ENCODE assay signal across 8 cellular contexts in the genomic region with DNA sequence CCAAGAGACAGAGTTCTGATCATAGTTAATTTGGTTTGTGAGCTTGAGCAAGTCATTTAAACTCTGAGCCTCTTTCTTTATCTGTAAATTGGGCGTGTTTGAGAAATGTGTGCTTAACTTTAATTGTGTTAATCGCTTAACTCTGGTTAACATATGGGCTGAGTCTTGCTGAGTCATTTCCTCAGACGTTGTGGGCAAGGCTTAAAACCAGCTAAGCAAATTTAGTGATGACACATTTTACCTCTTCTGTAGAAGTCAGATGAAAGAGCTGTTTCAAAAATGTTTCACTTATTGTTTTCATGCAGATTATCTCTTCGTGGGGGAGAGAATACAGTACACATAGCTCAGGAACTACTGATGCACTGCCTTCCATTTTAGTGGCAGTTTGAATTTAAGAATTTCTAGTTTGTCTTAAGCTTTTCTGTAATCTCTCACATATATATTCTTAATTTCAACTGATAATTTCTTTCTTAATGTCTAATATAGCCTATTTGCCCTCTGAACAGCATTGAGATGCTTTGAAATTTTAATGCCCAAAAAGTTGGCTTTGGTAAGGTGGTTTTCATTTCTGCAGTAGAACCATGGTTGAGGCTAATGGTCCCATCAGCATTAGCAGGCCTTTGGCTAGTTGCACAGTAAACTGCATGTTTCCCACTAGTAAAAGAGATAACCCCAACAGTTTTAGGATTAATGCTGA. TPM values are rescaled to one million over a fixed set of nuclear protein-coding genes. Genes with fewer than 3 reads are reported as not detected.
DNase-seq lines count a peak whose midpoint lies in the region; ATAC-seq and TF ChIP-seq lines count a peak whose summit lies in the region.

No MANE protein-coding gene starts in this region.

- H4K20me1 ChIP-seq in MM.1S (ENCODE audit: insufficient read depth, low read length): no peaks in the 10 kb centered on the region

- peaks cover 27% of the 10 kb centered on the region for H3F3A ChIP-seq in MM.1S (ENCODE audit: insufficient read depth, low read length)

- H3K36me3 ChIP-seq in HEK293 (ENCODE audit: control insufficient read depth in 2 of 2, insufficient read depth in 1 of 2, low read length in 2 of 2): peaks cover 0 to 3% of the 10 kb centered on the region in 2 experiments; a peak in 2 of 3 replicates
- no peaks in the 10 kb centered on the region; the same call in 1 of the 2 replicates for H3K36me3 ChIP-seq in MM.1S (replicated peaks; ENCODE audit: insufficient read depth, low read length)
- no peaks in the 10 kb centered on the region for H3K36me3 ChIP-seq in thyroid gland

- peak overlapping the region; percentile 33 for H3K4me3 Mint-ChIP-seq in activated CD8-positive, alpha-beta T cell treated with anti-CD3 and anti-CD28 coated beads, Interleukin-2, amount 10 ng/mL, durations not matched to agents 7 days and 5 days

- H3K9me3 ChIP-seq in HEK293 (ENCODE audit: control insufficient read depth, insufficient read depth, low read depth, low read length) (no peaks in the 10 kb centered on the region), MM.1S (replicated peaks; ENCODE audit: insufficient read depth, low read length) (no peaks in the 10 kb centered on the region), thyroid gland (no peaks in the 10 kb centered on the region)

- H3K9me2 ChIP-seq in MM.1S (replicated peaks; ENCODE audit: insufficient read depth, low read length): no peaks in the 10 kb centered on the region

- H3K4me1 ChIP-seq in HEK293 (ENCODE audit: control insufficient read depth, insufficient read depth, low read length): 0 out of 2 replicates have a peak, but pooled peaks cover 3% of the 10 kb centered on the region
- peaks cover 20% of the 10 kb centered on the region for H3K4me1 ChIP-seq in MM.1S (ENCODE audit: low read length)
- peaks cover 19 to 36% of the 10 kb centered on the region in 2 donors for H3K4me1 ChIP-seq in thyroid gland

- DNase-seq in activated T-cell treated with anti-CD3 and anti-CD28 coated beads for 1 hour (ENCODE audit: low read depth) (peak; percentile 6), MM.1S (peak; percentile 92), glomerular endothelial cell (ENCODE audit: extremely low read depth, low read depth, low spot score) (peak; percentile 71), thyroid gland (no peak)
- DNase-seq in activated T-cell treated with anti-CD3 and anti-CD28 coated beads, Interleukin-2, amount 50 U/mL, for 1 hour: no peak
- DNase-seq in activated CD8-positive, alpha-beta T cell treated with anti-CD3 and anti-CD28 coated beads, Interleukin-2, amount 10 ng/mL, durations not matched to agents 7 days and 5 days: peak; percentile 72
- DNase-seq in stimulated activated CD4-positive, alpha-beta T cell treated with anti-CD3 and anti-CD28 coated beads, TNF-alpha, amount 100 ng/mL, for 24 hours (ENCODE audit: low read depth in 3 of 3): peak; percentile 15 to 34 (median 16)

- TF ChIP-seq CTCF in HEK293 (tag by site-specific recombination; IDR thresholded peaks at IDR 0.05) (no peak), MM.1S (IDR thresholded peaks at IDR 0.05; ENCODE audit: low read length) (no peak), thyroid gland (IDR thresholded peaks at IDR 0.05) (no peak)

- H3K27me3 ChIP-seq in MM.1S (replicated peaks; ENCODE audit: insufficient read depth, low read length) (no peaks in the 10 kb centered on the region), thyroid gland (no peaks in the 10 kb centered on the region)

- H3K79me2 ChIP-seq in MM.1S (ENCODE audit: low read length): peaks cover 90% of the 10 kb centered on the region

- POLR2A ChIA-PET in HEK293 (lab: Yijun Ruan, JAX): no interaction called here
- POLR2A ChIA-PET in activated CD8-positive, alpha-beta T cell treated with anti-CD3 and anti-CD28 coated beads, Interleukin-2, amount 10 ng/mL, durations not matched to agents 7 days and 5 days (lab: Charles Lee): interaction anchor here (0.6 to 2.0 kb wide), 3 partner anchors 18 to 35 kb away, joined by 3 to 15 read pairs (median 4); a partner anchor contains a TSS

- H3K4me3 ChIP-seq in HEK293 (ENCODE audit: low read depth, low read length) (no peak overlapping the region), MM.1S (ENCODE audit: low read length) (peak overlapping the region; percentile 33), thyroid gland (replicated peaks in 1 of 3) (no peak overlapping the region)

- no peak overlapping the region for H2AFZ ChIP-seq in MM.1S (ENCODE audit: low read length)

- peak; percentile 86 for ATAC-seq in activated CD8-positive, alpha-beta T cell treated with anti-CD3 and anti-CD28 coated beads, Interleukin-2, amount 10 ng/mL, durations not matched to agents 7 days and 5 days

- peaks cover 19% of the 10 kb centered on the region for H3K36me3 Mint-ChIP-seq in activated CD8-positive, alpha-beta T cell treated with anti-CD3 and anti-CD28 coated beads, Interleukin-2, amount 10 ng/mL, durations not matched to agents 7 days and 5 days (ENCODE audit: low read depth)

- no peak for TF ChIP-seq POLR2A in thyroid gland (IDR thresholded peaks at IDR 0.05)

- peaks cover 46% of the 10 kb centered on the region for H3K4me1 Mint-ChIP-seq in activated CD8-positive, alpha-beta T cell treated with anti-CD3 and anti-CD28 coated beads, Interleukin-2, amount 10 ng/mL, durations not matched to agents 7 days and 5 days (ENCODE audit: low read depth)

- H3K9ac ChIP-seq in MM.1S (ENCODE audit: low read length): peak overlapping the region; percentile 35

- H3K27ac Mint-ChIP-seq in activated CD8-positive, alpha-beta T cell treated with anti-CD3 and anti-CD28 coated beads, Interleukin-2, amount 10 ng/mL, durations not matched to agents 7 days and 5 days: peak overlapping the region; percentile 74

- WGBS in thyroid gland, 2 donors: 37 to 42% methylated on average over 4 of the region's 4 CpGs

- no peaks in the 10 kb centered on the region for H3K27me3 Mint-ChIP-seq in activated CD8-positive, alpha-beta T cell treated with anti-CD3 and anti-CD28 coated beads, Interleukin-2, amount 10 ng/mL, durations not matched to agents 7 days and 5 days (ENCODE audit: low read depth)

- CTCF ChIA-PET in HEK293 (lab: Yijun Ruan, JAX): interaction anchor here (0.6 to 0.9 kb wide), 4 partner anchors 19 to 509 kb away, joined by 3 to 4 read pairs (median 3); no protein-coding TSS in a partner anchor
- CTCF ChIA-PET in activated CD8-positive, alpha-beta T cell treated with anti-CD3 and anti-CD28 coated beads, Interleukin-2, amount 10 ng/mL, durations not matched to agents 7 days and 5 days (lab: Charles Lee): interaction anchor here (0.9 to 1.9 kb wide), 6 partner anchors 9 to 116 kb away, joined by 3 to 7 read pairs (median 4); no protein-coding TSS in a partner anchor

- no peak overlapping the region for H3K27ac ChIP-seq in HEK293 (ENCODE audit: extremely low read depth, low read depth, low read length)
- peak overlapping the region; percentile 73 for H3K27ac ChIP-seq in MM.1S (ENCODE audit: low read length)
- peak overlapping the region in 1 of 3 donors; percentile 14 for H3K27ac ChIP-seq in thyroid gland

- H3K4me2 ChIP-seq in MM.1S (ENCODE audit: low read depth, low read length): peak overlapping the region; percentile 79

- no peaks in the 10 kb centered on the region for H3K9me3 Mint-ChIP-seq in activated CD8-positive, alpha-beta T cell treated with anti-CD3 and anti-CD28 coated beads, Interleukin-2, amount 10 ng/mL, durations not matched to agents 7 days and 5 days (ENCODE audit: insufficient read depth)

- intact Hi-C loops in thyroid gland (cut with DNase I): no loop called here

TF ChIP-seq in HEK293, 187 proteins besides CTCF, POLR2A, EP300 and RAD21 (continues in another document):
- TF ChIP-seq GLIS1 (tag by site-specific recombination; IDR thresholded peaks at IDR 0.05) (peak; percentile 8; the same call in 1 of the 2 replicates), RBAK (tag by site-specific recombination; IDR thresholded peaks at IDR 0.05) (no peak), ZNF548 (tag by site-specific recombination; IDR thresholded peaks at IDR 0.05) (no peak)
- TF ChIP-seq, protein P1, sequence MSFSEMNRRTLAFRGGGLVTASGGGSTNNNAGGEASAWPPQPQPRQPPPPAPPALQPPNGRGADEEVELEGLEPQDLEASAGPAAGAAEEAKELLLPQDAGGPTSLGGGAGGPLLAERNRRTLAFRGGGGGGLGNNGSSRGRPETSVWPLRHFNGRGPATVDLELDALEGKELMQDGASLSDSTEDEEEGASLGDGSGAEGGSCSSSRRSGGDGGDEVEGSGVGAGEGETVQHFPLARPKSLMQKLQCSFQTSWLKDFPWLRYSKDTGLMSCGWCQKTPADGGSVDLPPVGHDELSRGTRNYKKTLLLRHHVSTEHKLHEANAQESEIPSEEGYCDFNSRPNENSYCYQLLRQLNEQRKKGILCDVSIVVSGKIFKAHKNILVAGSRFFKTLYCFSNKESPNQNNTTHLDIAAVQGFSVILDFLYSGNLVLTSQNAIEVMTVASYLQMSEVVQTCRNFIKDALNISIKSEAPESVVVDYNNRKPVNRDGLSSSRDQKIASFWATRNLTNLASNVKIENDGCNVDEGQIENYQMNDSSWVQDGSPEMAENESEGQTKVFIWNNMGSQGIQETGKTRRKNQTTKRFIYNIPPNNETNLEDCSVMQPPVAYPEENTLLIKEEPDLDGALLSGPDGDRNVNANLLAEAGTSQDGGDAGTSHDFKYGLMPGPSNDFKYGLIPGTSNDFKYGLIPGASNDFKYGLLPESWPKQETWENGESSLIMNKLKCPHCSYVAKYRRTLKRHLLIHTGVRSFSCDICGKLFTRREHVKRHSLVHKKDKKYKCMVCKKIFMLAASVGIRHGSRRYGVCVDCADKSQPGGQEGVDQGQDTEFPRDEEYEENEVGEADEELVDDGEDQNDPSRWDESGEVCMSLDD (tag by site-specific recombination; IDR thresholded peaks at IDR 0.05): no peak
- TF ChIP-seq, protein P2, sequence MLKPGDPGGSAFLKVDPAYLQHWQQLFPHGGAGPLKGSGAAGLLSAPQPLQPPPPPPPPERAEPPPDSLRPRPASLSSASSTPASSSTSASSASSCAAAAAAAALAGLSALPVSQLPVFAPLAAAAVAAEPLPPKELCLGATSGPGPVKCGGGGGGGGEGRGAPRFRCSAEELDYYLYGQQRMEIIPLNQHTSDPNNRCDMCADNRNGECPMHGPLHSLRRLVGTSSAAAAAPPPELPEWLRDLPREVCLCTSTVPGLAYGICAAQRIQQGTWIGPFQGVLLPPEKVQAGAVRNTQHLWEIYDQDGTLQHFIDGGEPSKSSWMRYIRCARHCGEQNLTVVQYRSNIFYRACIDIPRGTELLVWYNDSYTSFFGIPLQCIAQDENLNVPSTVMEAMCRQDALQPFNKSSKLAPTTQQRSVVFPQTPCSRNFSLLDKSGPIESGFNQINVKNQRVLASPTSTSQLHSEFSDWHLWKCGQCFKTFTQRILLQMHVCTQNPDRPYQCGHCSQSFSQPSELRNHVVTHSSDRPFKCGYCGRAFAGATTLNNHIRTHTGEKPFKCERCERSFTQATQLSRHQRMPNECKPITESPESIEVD (tag by site-specific recombination; IDR thresholded peaks at IDR 0.05): 0 out of 2 replicates have a peak, but pooled peaks have one; percentile 10

RNA-seq across cellular contexts. Expression of a gene that starts 34.9 kb away (rescaled TPM):
- 100 to 1,000 TPM; 110 to 115 TPM for total RNA-seq in activated CD8-positive, alpha-beta T cell treated with anti-CD3 and anti-CD28 coated beads, Interleukin-2, amount 10 ng/mL, durations not matched to agents 7 days and 5 days
- total RNA-seq in glomerular endothelial cell (125 and 180 TPM in 2 replicates), thyroid gland (100 to 1,000 TPM in 3 of 4 donors, 10 to 100 TPM in 1; 89.5 to 140 (median 134) TPM)

Comparison
In these comparisons a context has a peak if more than half of its experiments do, and no peak if none do; other contexts are left out.
1. DNase-seq: peak in activated T-cell treated with anti-CD3 and anti-CD28 coated beads for 1 hour (single experiment), MM.1S (single experiment), activated CD8-positive, alpha-beta T cell treated with anti-CD3 and anti-CD28 coated beads, Interleukin-2, amount 10 ng/mL, durations not matched to agents 7 days and 5 days (single experiment), glomerular endothelial cell (single experiment) and stimulated activated CD4-positive, alpha-beta T cell treated with anti-CD3 and anti-CD28 coated beads, TNF-alpha, amount 100 ng/mL, for 24 hours (3 of 3); none in activated T-cell treated with anti-CD3 and anti-CD28 coated beads, Interleukin-2, amount 50 U/mL, for 1 hour (single experiment) and thyroid gland (0 of 2).